10 cellular contexts compared by ENCODE assay signal in genomic region chr1:22141493-22141892, GRCh38. TPM values are rescaled to one million over a fixed set of nuclear protein-coding genes. Genes with fewer than 3 reads are reported as not detected.
A peak's percentile ranks its signal among the peaks of the same experiment; 100 is the strongest.
DNase-seq lines count a peak whose midpoint lies in the region; TF ChIP-seq lines count a peak whose summit lies in the region.
"Had no signal": no experiment of that assay in that cellular context is flagged by ENCODE, and none has a peak within 500 bp of the region (broad histone marks: within the 10 kb centered on the region; RNA-seq: fewer than 3 reads in every experiment).

No MANE protein-coding gene starts in this region.

- peaks cover 15% of the 10 kb centered on the region for H3K79me1 ChIP-seq in trophoblast cell (ENCODE audit: low read length)

- peak; percentile 18 for DNase-seq in GM23248
- peak; percentile 84 to 85 for DNase-seq in SJCRH30
- no peak for DNase-seq in glutamatergic neuron
- no peak for DNase-seq in trophoblast cell
- no peak for DNase-seq in NCI-H2081 (lab: John Stamatoyannopoulos, UW)
- DNase-seq in RPMI8226 = no peak
- no peak for DNase-seq in uterus
- DNase-seq: activated naive CD4-positive, alpha-beta T cell treated with anti-CD3 and anti-CD28 coated beads for 36 hours; stimulated activated naive B cell treated with anti-CD40 and anti-IgM and Interleukin-4, amounts not matched to agents 10 μg/mL and 1 μg/mL and 100 μg/mL, for 72 hours had no signal

- no peak overlapping the region for H2BK5ac ChIP-seq in trophoblast cell (ENCODE audit: low read depth, low read length, poor library complexity)

- H2AFZ ChIP-seq in GM23248 (no peak overlapping the region), trophoblast cell (ENCODE audit: insufficient read depth, low read length, poor library complexity) (peak overlapping the region; percentile 35)

- no peaks in the 10 kb centered on the region for H3F3A ChIP-seq in GM23248 (ENCODE audit: insufficient read depth)

- H3K9me3 ChIP-seq in GM23248 (ENCODE audit: low read depth) (no peaks in the 10 kb centered on the region), SJCRH30 (replicated peaks) (no peaks in the 10 kb centered on the region), trophoblast cell (ENCODE audit: insufficient read depth, low read depth, low read length) (peaks cover 1% of the 10 kb centered on the region), uterus (no peaks in the 10 kb centered on the region)
- H3K9me3 ChIP-seq: HAP-1 had no signal

- H3K4me3 Mint-ChIP-seq in glutamatergic neuron (ENCODE audit: unreplicated experiment) = peak overlapping the region; percentile 70

- H3K4me3 ChIP-seq in GM23248 (no peak overlapping the region), SJCRH30 (peak overlapping the region; percentile 55), trophoblast cell (ENCODE audit: low read depth, low read length) (peak overlapping the region; percentile 68), uterus (peak overlapping the region in 1 of 2 donors; percentile 57)

- 46% methylated on average over 8 of the region's 8 CpGs for WGBS in GM23248 (ENCODE audit: low coverage in 1 of 2, low lambda C conversion rate in 2 of 2, missing lambda C conversion rate in 2 of 2), 2 experiments
- WGBS in trophoblast cell (ENCODE audit: extremely low coverage, insufficient coverage, insufficient read length) = no CpG with 5 or more reads among the region's 8 CpGs

- H3K4me2 ChIP-seq in GM23248 (ENCODE audit: unreplicated experiment) (peak overlapping the region; percentile 62), trophoblast cell (ENCODE audit: low read length) (peak overlapping the region; percentile 72)

- H3K79me2 ChIP-seq in GM23248 (ENCODE audit: insufficient read depth) (no peaks in the 10 kb centered on the region), trophoblast cell (ENCODE audit: control insufficient read depth, insufficient read depth, low read length, poor library complexity) (peaks cover 4% of the 10 kb centered on the region)

- TF ChIP-seq POLR2A in uterus (IDR thresholded peaks at IDR 0.05) = no peak

- no peak overlapping the region for H3K27ac ChIP-seq in GM23248
- H3K27ac ChIP-seq in SJCRH30 = peak overlapping the region; percentile 20; the same call in 1 of the 2 replicates
- no peak overlapping the region for H3K27ac ChIP-seq in trophoblast cell (ENCODE audit: low read depth, low read length)
- peak overlapping the region in 1 of 2 donors; percentile 57 for H3K27ac ChIP-seq in uterus

- H3K4ac ChIP-seq in trophoblast cell (ENCODE audit: low read depth, low read length) = peak overlapping the region; percentile 26

- H3K36me3 ChIP-seq in GM23248 (ENCODE audit: low read depth) (no peaks in the 10 kb centered on the region), SJCRH30 (no peaks in the 10 kb centered on the region), trophoblast cell (ENCODE audit: control insufficient read depth in 1 of 2, insufficient read depth in 2 of 2, low read length in 2 of 2) (no peaks in the 10 kb centered on the region), uterus (no peaks in the 10 kb centered on the region)
- H3K36me3 ChIP-seq: HAP-1 had no signal

- in situ Hi-C loops in GM23248 (cut with MboI) = no loop called here

- H2AK5ac ChIP-seq in trophoblast cell (ENCODE audit: low read length) = no peak overlapping the region

- H3K23ac ChIP-seq in trophoblast cell (ENCODE audit: low read length) = no peak overlapping the region

- H3K4me1 Mint-ChIP-seq in glutamatergic neuron (ENCODE audit: low read depth, unreplicated experiment) = peaks cover 7% of the 10 kb centered on the region

- no peak for TF ChIP-seq CTCF in glutamatergic neuron (IDR thresholded peaks at IDR 0.05; ENCODE audit: partially characterized antibody, unreplicated experiment)
- no peak for TF ChIP-seq CTCF in uterus (IDR thresholded peaks at IDR 0.05)

- H4K8ac ChIP-seq in trophoblast cell (ENCODE audit: low read depth, low read length) = no peak overlapping the region

- no peaks in the 10 kb centered on the region for H3K9me2 ChIP-seq in GM23248 (ENCODE audit: insufficient read depth)

- peak overlapping the region; percentile 61 for H3K18ac ChIP-seq in trophoblast cell (ENCODE audit: low read length)

- intact Hi-C loops in uterus (cut with DNase I; ENCODE audit: low total_unique reads) = no loop called here

- H3K9ac ChIP-seq in GM23248 = no peak overlapping the region
- H3K9ac ChIP-seq in trophoblast cell (ENCODE audit: low read length) = peak overlapping the region; percentile 45

- H3K4me1 ChIP-seq in GM23248 (ENCODE audit: insufficient read depth) (no peaks in the 10 kb centered on the region), SJCRH30 (peaks cover 56% of the 10 kb centered on the region), trophoblast cell (ENCODE audit: control insufficient read depth in 1 of 2, insufficient read depth in 2 of 2, low read length in 2 of 2) (peaks cover 44 to 45% of the 10 kb centered on the region in 2 experiments), uterus (peaks cover 0 to 7% of the 10 kb centered on the region in 2 donors)

- H3K14ac ChIP-seq in trophoblast cell (ENCODE audit: low read length) = peak overlapping the region; percentile 45

- H3K36me3 Mint-ChIP-seq in glutamatergic neuron (ENCODE audit: unreplicated experiment) = no peaks in the 10 kb centered on the region
- H3K36me3 Mint-ChIP-seq: stimulated activated naive B cell treated with anti-CD40 and anti-IgM and Interleukin-4, amounts not matched to agents 10 μg/mL and 1 μg/mL and 100 μg/mL, for 72 hours had no signal

- H3K27me3 Mint-ChIP-seq in glutamatergic neuron (ENCODE audit: unreplicated experiment) = peaks cover 27% of the 10 kb centered on the region

- H4K91ac ChIP-seq in trophoblast cell (ENCODE audit: low read depth, low read length) = no peak overlapping the region

- H3K27ac Mint-ChIP-seq in glutamatergic neuron (ENCODE audit: unreplicated experiment) = no peak overlapping the region
- H3K27ac Mint-ChIP-seq: activated naive CD4-positive, alpha-beta T cell treated with anti-CD3 and anti-CD28 coated beads for 36 hours; stimulated activated naive B cell treated with anti-CD40 and anti-IgM and Interleukin-4, amounts not matched to agents 10 μg/mL and 1 μg/mL and 100 μg/mL, for 72 hours had no signal

- H4K12ac ChIP-seq in trophoblast cell (ENCODE audit: low read depth, low read length) = no peak overlapping the region

- peak overlapping the region; percentile 14 for H2BK120ac ChIP-seq in trophoblast cell (ENCODE audit: insufficient read depth, low read length, poor library complexity)

- peaks cover 15% of the 10 kb centered on the region; the same call in 1 of the 2 replicates for H3K27me3 ChIP-seq in GM23248 (replicated peaks; ENCODE audit: insufficient read depth)
- peaks cover 5% of the 10 kb centered on the region; the same call in 1 of the 2 replicates for H3K27me3 ChIP-seq in SJCRH30
- H3K27me3 ChIP-seq in trophoblast cell (ENCODE audit: insufficient read depth, low read length) = no peaks in the 10 kb centered on the region
- no peaks in the 10 kb centered on the region for H3K27me3 ChIP-seq in uterus

- H3K9me3 Mint-ChIP-seq in glutamatergic neuron (ENCODE audit: unreplicated experiment) = peaks cover 9% of the 10 kb centered on the region
- H3K9me3 Mint-ChIP-seq: activated naive CD4-positive, alpha-beta T cell treated with anti-CD3 and anti-CD28 coated beads for 36 hours; stimulated activated naive B cell treated with anti-CD40 and anti-IgM and Interleukin-4, amounts not matched to agents 10 μg/mL and 1 μg/mL and 100 μg/mL, for 72 hours had no signal

- no peaks in the 10 kb centered on the region for H4K20me1 ChIP-seq in GM23248 (ENCODE audit: insufficient read depth)

- H2BK12ac ChIP-seq in trophoblast cell (ENCODE audit: low read length) = peak overlapping the region; percentile 42

RNA-seq across cellular contexts. Expression of gene WNT4, which starts 1.4 kb away (rescaled TPM):
- total RNA-seq in GM23248 (2014; rRNA removed; shearing (Covaris generic)) = 0.13 and 0.32 TPM in 2 replicates
- 0.05 TPM in 1 of 2 replicates, not detected in the other for polyA plus RNA-seq in GM23248 (2016; fragmentation: Nextera tagmentation; extraction: Ambion mirVana)
- total RNA-seq in SJCRH30 (2014; rRNA removed; shearing (Covaris generic)) = 1.1 and 1.2 TPM in 2 replicates
- total RNA-seq in glutamatergic neuron (ENCODE audit: unreplicated experiment) (not detected), uterus (10 to 100 TPM in 2 of 4 donors, 1 to 10 TPM in 1, not detected in 1; 1.3 to 14.0 (median 11.5) TPM)
- polyA plus RNA-seq in trophoblast cell (2013) = 3.9 and 4.6 TPM in 2 replicates
- total RNA-seq: activated naive CD4-positive, alpha-beta T cell treated with anti-CD3 and anti-CD28 coated beads for 36 hours had no signal

Comparison
In these comparisons a context has a peak if more than half of its experiments do, and no peak if none do; other contexts are left out.
1. DNase-seq: peak in GM23248 (single experiment) and SJCRH30 (2 of 2); none in glutamatergic neuron (single experiment), trophoblast cell (0 of 2), NCI-H2081 (0 of 2), RPMI8226 (single experiment) and uterus (0 of 2).